ENCODE assay signal across 8 cellular contexts in genomic region chr2:190318931-190319556, GRCh38. TPM values are rescaled to one million over a fixed set of nuclear protein-coding genes. Genes with fewer than 3 reads are reported as not detected.
A peak's percentile ranks its signal among the peaks of the same experiment; 100 is the strongest.
DNase-seq lines count a peak whose midpoint lies in the region; ATAC-seq and TF ChIP-seq lines count a peak whose summit lies in the region.

No MANE protein-coding gene starts in this region.

- ATAC-seq in GM19397 (IDR thresholded peaks at IDR 0.05; ENCODE audit: unreplicated experiment) = peak; percentile 32
- ATAC-seq in HG03439 (IDR thresholded peaks at IDR 0.05; ENCODE audit: unreplicated experiment) = peak; percentile 33

- peak overlapping the region; percentile 88 to 100 (median 98) for H3K27ac Mint-ChIP-seq in CD8-positive, alpha-beta memory T cell
- H3K27ac Mint-ChIP-seq in nephron = peak overlapping the region; percentile 79 to 94 (median 90)

- H3K4me3 ChIP-seq in CD8-positive, alpha-beta memory T cell (ENCODE audit: low read length) = peak overlapping the region; percentile 76
- peak overlapping the region; percentile 72 to 78 (median 74) for H3K4me3 ChIP-seq in esophagus muscularis mucosa

- 2% methylated on average over 13 of the region's 13 CpGs for WGBS in esophagus muscularis mucosa

- no peaks in the 10 kb centered on the region for H3K27me3 ChIP-seq in CD8-positive, alpha-beta memory T cell (ENCODE audit: insufficient read depth, low read length, poor library complexity, severe bottlenecking)
- H3K27me3 ChIP-seq in esophagus muscularis mucosa = no peaks in the 10 kb centered on the region

- CTCF ChIA-PET in CD8-positive, alpha-beta memory T cell (lab: Charles Lee) = interaction anchor here (0.8 to 2.3 kb wide), 8 partner anchors 9 to 48 kb away, joined by 3 to 8 read pairs (median 4); partner anchors contain the start of gene INPP1

- intact Hi-C loops in esophagus muscularis mucosa (cut with DNase I) = no loop called here

- peak overlapping the region; percentile 96 to 100 (median 98) for H3K4me3 Mint-ChIP-seq in CD8-positive, alpha-beta memory T cell
- peak overlapping the region; percentile 94 to 99 (median 97) for H3K4me3 Mint-ChIP-seq in nephron

- H3K27me3 Mint-ChIP-seq in CD8-positive, alpha-beta memory T cell = no peaks in the 10 kb centered on the region
- H3K27me3 Mint-ChIP-seq in nephron (ENCODE audit: low read depth) = no peaks in the 10 kb centered on the region

- POLR2A ChIA-PET in CD8-positive, alpha-beta memory T cell (lab: Charles Lee) = interaction anchor here (0.6 to 1.2 kb wide), 3 partner anchors 10 to 556 kb away, joined by 3 to 6 read pairs (median 4); no protein-coding TSS in a partner anchor

- peaks cover 30% of the 10 kb centered on the region for H3K4me1 ChIP-seq in CD8-positive, alpha-beta memory T cell (ENCODE audit: insufficient read depth, low read length)
- H3K4me1 ChIP-seq in esophagus muscularis mucosa = peaks cover 15 to 52% (median 48%) of the 10 kb centered on the region in 4 donors

- no peaks in the 10 kb centered on the region for H3K9me3 ChIP-seq in CD8-positive, alpha-beta memory T cell (ENCODE audit: low read length)
- H3K9me3 ChIP-seq in esophagus muscularis mucosa = no peaks in the 10 kb centered on the region

- H3K27ac ChIP-seq in CD8-positive, alpha-beta memory T cell (ENCODE audit: low read depth, low read length) = peak overlapping the region; percentile 67
- H3K27ac ChIP-seq in esophagus muscularis mucosa (replicated peaks in 1 of 4) = peak overlapping the region; percentile 87 to 93 (median 90)

- peaks cover 0 to 8% (median 4%) of the 10 kb centered on the region in 3 donors for H3K36me3 Mint-ChIP-seq in CD8-positive, alpha-beta memory T cell
- H3K36me3 Mint-ChIP-seq in nephron (ENCODE audit: low read depth) = peaks cover 5% of the 10 kb centered on the region

- no peaks in the 10 kb centered on the region for H3K9me3 Mint-ChIP-seq in CD8-positive, alpha-beta memory T cell
- no peaks in the 10 kb centered on the region for H3K9me3 Mint-ChIP-seq in nephron

- DNase-seq in CD8-positive, alpha-beta memory T cell = peak in 1 of 5 donors; percentile 15
- peak; percentile 50 for DNase-seq in UCSD-AML1 (lab: John Stamatoyannopoulos, UW; ENCODE audit: unreplicated experiment)
- no peak for DNase-seq in esophagus muscularis mucosa (ENCODE audit: extremely low spot score)
- no peak for DNase-seq in GM10266 (ENCODE audit: extremely low spot score)
- DNase-seq in NCI-H1436 (lab: John Stamatoyannopoulos, UW) = no peak

- no peak for TF ChIP-seq POLR2A in esophagus muscularis mucosa (IDR thresholded peaks at IDR 0.05; ENCODE audit: low read depth)

- H3K4me1 Mint-ChIP-seq in CD8-positive, alpha-beta memory T cell = peaks cover 44 to 65% (median 62%) of the 10 kb centered on the region in 3 donors
- peaks cover 38% of the 10 kb centered on the region for H3K4me1 Mint-ChIP-seq in nephron

- H3K36me3 ChIP-seq in CD8-positive, alpha-beta memory T cell (ENCODE audit: insufficient read depth, low read length) = no peaks in the 10 kb centered on the region
- H3K36me3 ChIP-seq in esophagus muscularis mucosa = no peaks in the 10 kb centered on the region

- TF ChIP-seq EP300 in esophagus muscularis mucosa (IDR thresholded peaks at IDR 0.05) = no peak

- no peak for TF ChIP-seq CTCF in esophagus muscularis mucosa (IDR thresholded peaks at IDR 0.05)
- no peak for TF ChIP-seq CTCF in nephron (IDR thresholded peaks at IDR 0.05; ENCODE audit: unreplicated experiment in 3 of 3)
- TF ChIP-seq CTCF in GM10266 (IDR thresholded peaks at IDR 0.05; ENCODE audit: control insufficient read depth, insufficient read depth, low read depth, missing control alignments) = no peak

RNA-seq across cellular contexts. Expression of gene HIBCH, which starts 0.6 kb away (rescaled TPM):
- 10 to 100 TPM; 30.8 to 32.2 TPM for total RNA-seq in CD8-positive, alpha-beta memory T cell
- 20.3 TPM for polyA plus RNA-seq in CD8-positive, alpha-beta memory T cell
- total RNA-seq in esophagus muscularis mucosa = 10 to 100 TPM; 12.3 to 20.2 (median 15.5) TPM

RNA-seq across cellular contexts. Expression of gene INPP1, which starts 24.3 kb away (rescaled TPM):
- 10 to 100 TPM; 13.4 to 15.9 TPM for total RNA-seq in CD8-positive, alpha-beta memory T cell
- polyA plus RNA-seq in CD8-positive, alpha-beta memory T cell = 5.5 TPM
- 10 to 100 TPM; 17.1 to 23.6 (median 21.0) TPM for total RNA-seq in esophagus muscularis mucosa
